ENCODE assay signal across 22 cellular contexts in the genomic region with DNA sequence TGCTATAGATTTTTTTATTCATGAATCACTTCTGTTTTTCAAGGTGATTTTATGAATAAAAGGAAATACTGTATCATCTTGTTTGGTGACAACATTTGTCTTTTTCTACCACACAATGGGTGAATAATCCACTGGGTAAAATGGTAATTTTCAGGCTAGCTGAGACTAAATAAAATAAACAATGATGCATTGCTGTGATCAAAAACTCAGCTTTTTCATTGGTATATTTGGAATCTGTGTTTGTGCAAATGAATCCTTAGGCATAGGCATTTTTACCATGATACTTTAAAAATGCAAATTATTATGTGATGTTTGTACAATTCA. TPM values are rescaled to one million over a fixed set of nuclear protein-coding genes. Genes with fewer than 3 reads are reported as not detected.
DNase-seq lines count a peak whose midpoint lies in the region; ATAC-seq, FAIRE-seq and TF ChIP-seq lines count a peak whose summit lies in the region.
"Had no signal": no experiment of that assay in that cellular context is flagged by ENCODE, and none has a peak within 500 bp of the region (broad histone marks: within the 10 kb centered on the region; RNA-seq: fewer than 3 reads in every experiment).

No MANE protein-coding gene starts in this region.

- SMC1A ChIA-PET in GM12878 (lab: Charles Lee; ENCODE audit: uncharacterized antibody, unreplicated experiment): no interaction called here

- in situ Hi-C loops in GM12878 (cut with MboI): no loop called here

- no peaks in the 10 kb centered on the region for H4K20me1 ChIP-seq in GM12878 (ENCODE audit: control insufficient read depth, insufficient read depth)

- no peak for ATAC-seq in GM12878
- ATAC-seq in left lobe of liver: peak; percentile 17
- no peak for ATAC-seq in heart left ventricle
- ATAC-seq: activated T-cell treated with anti-CD3 and anti-CD28 coated beads, Interleukin-2, amount 50 U/mL, for 4 hours; GM23338; natural killer cell treated with Interleukin-12 subunit alpha and Interleukin-12 subunit beta and Interleukin-15 and Interleukin-18, amount 100 ng/mL, for 72 hours; stimulated activated naive CD8-positive, alpha-beta T cell treated with anti-CD3 and anti-CD28 coated beads, Interleukin-15, amount 100 ng/mL, for 72 hours had no signal

- no peak for TF ChIP-seq POLR2A in GM12878 (IDR thresholded peaks at IDR 0.05; ENCODE audit: low read depth, low read length)
- no peak for TF ChIP-seq POLR2A in heart left ventricle (IDR thresholded peaks at IDR 0.05)

- H3K79me2 ChIP-seq in GM12878 (ENCODE audit: control insufficient read depth, insufficient read depth, low read length): no peaks in the 10 kb centered on the region

- DNase-seq in GM12878 (ENCODE audit: low read depth, low spot score): no peak
- DNase-seq in left lobe of liver (ENCODE audit: low spot score): no peak
- no peak for DNase-seq in heart left ventricle
- DNase-seq in DMS53 treated with DMSO at 0.1 percent for 48 hours (lab: John Stamatoyannopoulos, UW; ENCODE audit: unreplicated experiment): no peak
- no peak for DNase-seq in activated naive CD4-positive, alpha-beta T cell (lab: John Stamatoyannopoulos, UW)
- DNase-seq: activated CD4-positive, CD25-positive, alpha-beta regulatory T cell treated with anti-CD3 and anti-CD28 coated beads, Interleukin-2, amount 50 U/mL, for 72 hours; activated T-cell treated with anti-CD3 and anti-CD28 coated beads, Interleukin-2, amount 50 U/mL, for 4 hours; DMS79; Karpas-422; NCI-H1048; NCI-H2081; stimulated activated CD4-positive, alpha-beta T cell treated with anti-CD3 and anti-CD28 coated beads, Interleukin-4, amount 100 ng/mL, for 1 hour; stimulated activated naive CD8-positive, alpha-beta T cell treated with anti-CD3 and anti-CD28 coated beads, Interleukin-15, amount 100 ng/mL, for 72 hours had no signal

- CTCF ChIA-PET in GM12878 (lab: Yijun Ruan, JAX): no interaction called here

- H3K9me3 ChIP-seq in HUES64 (ENCODE audit: insufficient read depth, low read depth, low read length) (peaks cover 4% of the 10 kb centered on the region; the same call in 1 of the 2 replicates), GM12878 (replicated peaks; ENCODE audit: control insufficient read depth, insufficient read depth, low read length) (no peaks in the 10 kb centered on the region), subcutaneous abdominal adipose tissue (ENCODE audit: control insufficient read depth in 5 of 5, low read length in 5 of 5) (no peaks in the 10 kb centered on the region), heart left ventricle (no peaks in the 10 kb centered on the region)
- H3K9me3 ChIP-seq: body of pancreas had no signal

- no peak for TF ChIP-seq CTCF in GM12878 (IDR thresholded peaks at IDR 0.05 in 2 of 3, conservative IDR thresholded peaks at IDR 0.05 in 1 of 3; ENCODE audit: control insufficient read depth in 2 of 3, extremely low read depth in 1 of 3, insufficient read depth in 1 of 3, low read depth in 3 of 3, low read length in 3 of 3)
- no peak for TF ChIP-seq CTCF in heart left ventricle (IDR thresholded peaks at IDR 0.05)

- TF ChIP-seq RAD21 in GM12878 (IDR thresholded peaks at IDR 0.05; ENCODE audit: insufficient read depth, low read depth, low read length): no peak

- RAD21 ChIA-PET in GM12878 (lab: Charles Lee; ENCODE audit: unreplicated experiment): no interaction called here

- H3K27me3 ChIP-seq in HUES64 (ENCODE audit: insufficient read depth, low read length): no peaks in the 10 kb centered on the region
- H3K27me3 ChIP-seq in GM12878 (replicated peaks in 1 of 2; ENCODE audit: control insufficient read depth in 2 of 2, insufficient read depth in 2 of 2, low read length in 1 of 2): no peaks in the 10 kb centered on the region
- no peaks in the 10 kb centered on the region for H3K27me3 ChIP-seq in subcutaneous abdominal adipose tissue (ENCODE audit: control insufficient read depth in 5 of 5, insufficient read depth in 4 of 5, low read length in 5 of 5)
- H3K27me3 ChIP-seq in heart left ventricle: no peaks in the 10 kb centered on the region
- H3K27me3 ChIP-seq: body of pancreas had no signal

- peaks cover 26% of the 10 kb centered on the region for H3K4me1 ChIP-seq in HUES64 (ENCODE audit: insufficient read depth, low read length)
- H3K4me1 ChIP-seq in GM12878 (ENCODE audit: control insufficient read depth, insufficient read depth, low read length): no peaks in the 10 kb centered on the region
- peaks cover 2 to 21% (median 12%) of the 10 kb centered on the region in 5 donors for H3K4me1 ChIP-seq in subcutaneous abdominal adipose tissue (ENCODE audit: control insufficient read depth in 5 of 5, insufficient read depth in 5 of 5, low read length in 5 of 5)
- peaks cover 0 to 12% (median 0%) of the 10 kb centered on the region in 12 donors for H3K4me1 ChIP-seq in heart left ventricle

- H3K36me3 ChIP-seq in HUES64 (ENCODE audit: insufficient read depth, low read length): no peaks in the 10 kb centered on the region
- H3K36me3 ChIP-seq in GM12878 (ENCODE audit: control insufficient read depth in 2 of 2, insufficient read depth in 2 of 2, low read length in 1 of 2): no peaks in the 10 kb centered on the region
- no peaks in the 10 kb centered on the region for H3K36me3 ChIP-seq in subcutaneous abdominal adipose tissue (ENCODE audit: control insufficient read depth in 5 of 5, insufficient read depth in 5 of 5, low read length in 5 of 5)
- H3K36me3 ChIP-seq in heart left ventricle: no peaks in the 10 kb centered on the region

- no peak overlapping the region for H2AFZ ChIP-seq in GM12878 (ENCODE audit: control insufficient read depth, low read depth, low read length)
- H2AFZ ChIP-seq: GM23338 had no signal

- no TSS peak for BruUV-seq in GM12878 (replicated peaks; lab: Mats Ljungman, UMichigan)

- no peak overlapping the region for H3K4me2 ChIP-seq in GM12878 (ENCODE audit: control insufficient read depth, insufficient read depth)
- H3K4me2 ChIP-seq: GM23338 had no signal

- POLR2A ChIA-PET in GM12878 (lab: Charles Lee): no interaction called here

- intact Hi-C loops in GM12878 (cut with micrococcal nuclease; ENCODE audit: unreplicated experiment): no loop called here
- intact Hi-C loops in heart left ventricle (cut with DNase I): no loop called here

- peak; percentile 7 for FAIRE-seq in GM12878 (lab: Jason Lieb, UNC)
- FAIRE-seq: colon, GM12892, small intestine had no signal

- H3K27ac ChIP-seq in HUES64 (ENCODE audit: low read depth, low read length) (peak overlapping the region; percentile 15; the same call in 1 of the 2 replicates), GM12878 (ENCODE audit: control insufficient read depth, insufficient read depth) (no peak overlapping the region), subcutaneous abdominal adipose tissue (ENCODE audit: low read depth, low read length) (peak overlapping the region; percentile 69), heart left ventricle (peak overlapping the region in 1 of 12 donors; percentile 6)

- no peak for TF ChIP-seq EP300 in GM12878 (IDR thresholded peaks at IDR 0.05; ENCODE audit: borderline replicate concordance in 1 of 2, control insufficient read depth in 1 of 2, low read depth in 2 of 2, low read length in 2 of 2)

- H3K4me3 ChIP-seq in HUES64 (ENCODE audit: low read length) (no peak overlapping the region), GM12878 (no peak overlapping the region), subcutaneous abdominal adipose tissue (ENCODE audit: low read depth in 1 of 5, low read length in 5 of 5) (no peak overlapping the region), heart left ventricle (no peak overlapping the region)
- H3K4me3 ChIP-seq: body of pancreas, GM23338, lung had no signal

- H3K9ac ChIP-seq in HUES64 (ENCODE audit: low read depth, low read length): no peak overlapping the region
- H3K9ac ChIP-seq in GM12878 (ENCODE audit: control insufficient read depth, insufficient read depth, low read length): no peak overlapping the region
- H3K9ac ChIP-seq in subcutaneous abdominal adipose tissue (ENCODE audit: low read length in 5 of 5): no peak overlapping the region

TF ChIP-seq in GM12878, 131 proteins besides CTCF, POLR2A, EP300 and RAD21 (continues in another document):
- TF ChIP-seq, protein P1, sequence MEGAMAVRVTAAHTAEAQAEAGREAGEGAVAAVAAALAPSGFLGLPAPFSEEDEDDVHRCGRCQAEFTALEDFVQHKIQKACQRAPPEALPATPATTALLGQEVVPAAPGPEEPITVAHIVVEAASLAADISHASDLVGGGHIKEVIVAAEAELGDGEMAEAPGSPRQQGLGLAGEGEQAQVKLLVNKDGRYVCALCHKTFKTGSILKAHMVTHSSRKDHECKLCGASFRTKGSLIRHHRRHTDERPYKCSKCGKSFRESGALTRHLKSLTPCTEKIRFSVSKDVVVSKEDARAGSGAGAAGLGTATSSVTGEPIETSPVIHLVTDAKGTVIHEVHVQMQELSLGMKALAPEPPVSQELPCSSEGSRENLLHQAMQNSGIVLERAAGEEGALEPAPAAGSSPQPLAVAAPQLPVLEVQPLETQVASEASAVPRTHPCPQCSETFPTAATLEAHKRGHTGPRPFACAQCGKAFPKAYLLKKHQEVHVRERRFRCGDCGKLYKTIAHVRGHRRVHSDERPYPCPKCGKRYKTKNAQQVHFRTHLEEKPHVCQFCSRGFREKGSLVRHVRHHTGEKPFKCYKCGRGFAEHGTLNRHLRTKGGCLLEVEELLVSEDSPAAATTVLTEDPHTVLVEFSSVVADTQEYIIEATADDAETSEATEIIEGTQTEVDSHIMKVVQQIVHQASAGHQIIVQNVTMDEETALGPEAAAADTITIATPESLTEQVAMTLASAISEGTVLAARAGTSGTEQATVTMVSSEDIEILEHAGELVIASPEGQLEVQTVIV (IDR thresholded peaks at IDR 0.05; ENCODE audit: borderline replicate concordance, partially characterized antibody): no peak

RNA-seq across cellular contexts. Expression of a gene that starts 41.7 kb away (rescaled TPM):
- 23.1 TPM for polyA plus RNA-seq in HUES64 (2013, experiment 1 of 2)
- 32.7 TPM for polyA plus RNA-seq in HUES64 (2013, experiment 2 of 2)
- total RNA-seq in GM12878 (2013; cell fraction: nucleolus; rRNA removed): 114 and 121 TPM in 2 replicates
- 51.5 and 55.0 TPM in 2 replicates for total RNA-seq in GM12878 (2014; rRNA removed)
- total RNA-seq in GM12878 (2014; rRNA removed; fragmentation: Illumina TruSeq; extraction: Trizol): 53.3 and 55.9 TPM in 2 replicates
- 38.6 and 44.1 TPM in 2 replicates for total RNA-seq in GM12878 (2021)
- 22.5 TPM for polyA plus RNA-seq in GM12878 (2011; ENCODE audit: low read depth)
- 42.5 and 45.1 TPM in 2 replicates for polyA plus RNA-seq in GM12878 (2011; rRNA removed)
- 16.5 and 17.1 TPM in 2 replicates for polyA plus RNA-seq in GM12878 (2011; cell fraction: cytosol; rRNA removed)
- 30.0 and 35.1 TPM in 2 replicates for polyA plus RNA-seq in GM12878 (2011; cell fraction: nucleus; rRNA removed)
- 25.6 and 32.4 TPM in 2 replicates for polyA plus RNA-seq in GM12878 (2012)
- polyA plus RNA-seq in GM12878 (2014; fragmentation: Illumina TruSeq; extraction: Trizol): 59.6 and 71.2 TPM in 2 replicates
- polyA plus RNA-seq in GM12878 (2014; fragmentation: Nextera tagmentation; extraction: Ambion mirVana): 10 to 100 TPM; 30.5 to 46.3 TPM
- polyA plus RNA-seq in GM12878 (2014; rRNA removed): 36.6 and 47.0 TPM in 2 replicates
- 10 to 100 TPM; 78.5 to 80.1 TPM for polyA plus RNA-seq in GM12878 (2016; fragmentation: Nextera tagmentation; extraction: Ambion mirVana)
- 30.1 and 33.0 TPM in 2 replicates for polyA minus RNA-seq in GM12878 (2011; rRNA and poly(A)+ RNA removed)
- 8.0 and 9.6 TPM in 2 replicates for polyA minus RNA-seq in GM12878 (2011; cell fraction: cytosol; rRNA and poly(A)+ RNA removed)
- polyA minus RNA-seq in GM12878 (2011; cell fraction: nucleus; rRNA and poly(A)+ RNA removed): 53.1 and 79.7 TPM in 2 replicates
- total RNA-seq in left lobe of liver: 6.5 TPM
- 10 to 100 TPM; 14.3 to 40.2 (median 27.2) TPM for total RNA-seq in heart left ventricle
- polyA plus RNA-seq in heart left ventricle: 10 to 100 TPM in 1 of 2 donors, 1 to 10 TPM in 1; 10.0 to 15.5 TPM
